Comparison of ENCODE assay signal across 10 cellular contexts in the genomic region with DNA sequence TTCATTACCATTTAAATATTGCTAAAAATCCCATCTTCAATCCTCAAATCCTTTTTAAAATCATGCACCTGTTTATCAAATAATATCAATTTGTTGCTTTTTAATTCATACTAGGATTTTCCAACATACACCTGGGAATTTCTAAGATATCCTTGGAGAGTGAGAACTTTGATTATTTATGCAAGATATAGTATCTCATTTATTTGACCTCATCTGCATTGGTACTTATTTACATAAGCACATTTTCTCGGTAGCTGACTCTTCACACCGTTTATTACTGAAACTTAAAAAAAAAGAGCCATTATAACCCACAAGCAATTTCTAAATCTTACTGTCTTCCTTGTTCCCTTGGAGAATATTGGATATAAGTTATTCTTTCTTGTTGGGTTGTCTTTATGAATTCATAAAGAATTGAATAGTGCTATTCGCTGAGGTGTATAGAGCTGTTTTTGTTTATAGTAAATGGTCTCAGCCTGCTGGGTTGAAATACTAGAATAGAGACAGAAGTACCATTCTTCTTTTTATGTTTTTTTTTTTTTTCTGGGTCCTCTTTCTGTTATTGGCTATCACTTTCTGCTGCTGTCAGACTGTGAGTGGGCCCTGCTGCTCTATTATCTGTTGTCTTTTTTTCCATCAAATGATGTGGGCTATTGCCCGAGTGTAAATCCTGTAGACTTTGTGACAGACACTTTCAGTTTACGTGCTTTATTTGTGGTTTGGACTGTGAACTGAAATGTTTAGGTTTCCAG. TPM values are rescaled to one million over a fixed set of nuclear protein-coding genes. Genes with fewer than 3 reads are reported as not detected.
DNase-seq lines count a peak whose midpoint lies in the region; ATAC-seq, FAIRE-seq and TF ChIP-seq lines count a peak whose summit lies in the region.
"Had no signal": no experiment of that assay in that cellular context is flagged by ENCODE, and none has a peak within 500 bp of the region (broad histone marks: within the 10 kb centered on the region; RNA-seq: fewer than 3 reads in every experiment).

No MANE protein-coding gene starts in this region.

- no peak overlapping the region for H3K27ac Mint-ChIP-seq in activated CD8-positive, alpha-beta T cell treated with anti-CD3 and anti-CD28 coated beads, Interleukin-2, amount 10 ng/mL, durations not matched to agents 7 days and 5 days
- no peak overlapping the region for H3K27ac Mint-ChIP-seq in chondrocyte (ENCODE audit: unreplicated experiment)

- H3K9me3 Mint-ChIP-seq in activated CD8-positive, alpha-beta T cell treated with anti-CD3 and anti-CD28 coated beads, Interleukin-2, amount 10 ng/mL, durations not matched to agents 7 days and 5 days (ENCODE audit: insufficient read depth): no peaks in the 10 kb centered on the region
- H3K9me3 Mint-ChIP-seq in chondrocyte (ENCODE audit: low read depth): no peaks in the 10 kb centered on the region

- H3K36me3 Mint-ChIP-seq in activated CD8-positive, alpha-beta T cell treated with anti-CD3 and anti-CD28 coated beads, Interleukin-2, amount 10 ng/mL, durations not matched to agents 7 days and 5 days (ENCODE audit: low read depth): no peaks in the 10 kb centered on the region
- H3K36me3 Mint-ChIP-seq in chondrocyte (ENCODE audit: low read depth): no peaks in the 10 kb centered on the region

- H3K4me1 Mint-ChIP-seq in activated CD8-positive, alpha-beta T cell treated with anti-CD3 and anti-CD28 coated beads, Interleukin-2, amount 10 ng/mL, durations not matched to agents 7 days and 5 days (ENCODE audit: low read depth): peaks cover 7% of the 10 kb centered on the region
- H3K4me1 Mint-ChIP-seq in chondrocyte (ENCODE audit: low read depth): peaks cover 16% of the 10 kb centered on the region

- H3K27me3 ChIP-seq in GM06990 (replicated peaks; ENCODE audit: control insufficient read depth, insufficient read depth, low read length): no peaks in the 10 kb centered on the region; the same call in 1 of the 2 replicates

- H3K27me3 Mint-ChIP-seq in activated CD8-positive, alpha-beta T cell treated with anti-CD3 and anti-CD28 coated beads, Interleukin-2, amount 10 ng/mL, durations not matched to agents 7 days and 5 days (ENCODE audit: low read depth): peaks cover 30% of the 10 kb centered on the region
- H3K27me3 Mint-ChIP-seq in chondrocyte (ENCODE audit: low read depth): peaks cover 31% of the 10 kb centered on the region

- peak overlapping the region; percentile 85 for H3K27ac ChIP-seq in cingulate gyrus (ENCODE audit: low read depth, low read length)
- H3K27ac ChIP-seq: neutrophil had no signal

- DNase-seq in GM06990 (ENCODE audit: extremely low read depth, insufficient read length): peak; percentile 30
- DNase-seq in erythroblast (lab: John Stamatoyannopoulos, UW): no peak
- no peak for DNase-seq in urothelium cell line (ENCODE audit: low spot score)
- no peak for DNase-seq in activated CD8-positive, alpha-beta T cell treated with anti-CD3 and anti-CD28 coated beads, Interleukin-2, amount 10 ng/mL, durations not matched to agents 7 days and 5 days
- no peak for DNase-seq in chondrocyte (ENCODE audit: low spot score)
- DNase-seq: NCI-H1694 treated with DMSO at 0.1 percent for 48 hours had no signal

- ATAC-seq in GM21360 (IDR thresholded peaks at IDR 0.05; ENCODE audit: unreplicated experiment) (peak; percentile 42), HG03108 (IDR thresholded peaks at IDR 0.05; ENCODE audit: unreplicated experiment) (peak; percentile 37)
- ATAC-seq in activated CD8-positive, alpha-beta T cell treated with anti-CD3 and anti-CD28 coated beads, Interleukin-2, amount 10 ng/mL, durations not matched to agents 7 days and 5 days: no peak

- TF ChIP-seq CTCF in GM06990 (IDR thresholded peaks at IDR 0.05; ENCODE audit: insufficient read depth, low read length, poor library complexity, severe bottlenecking): no peak
- TF ChIP-seq CTCF in chondrocyte (IDR thresholded peaks at IDR 0.05): no peak

- no peak overlapping the region for H3K4me3 Mint-ChIP-seq in activated CD8-positive, alpha-beta T cell treated with anti-CD3 and anti-CD28 coated beads, Interleukin-2, amount 10 ng/mL, durations not matched to agents 7 days and 5 days
- H3K4me3 Mint-ChIP-seq in chondrocyte (ENCODE audit: unreplicated experiment): no peak overlapping the region

- POLR2A ChIA-PET in activated CD8-positive, alpha-beta T cell treated with anti-CD3 and anti-CD28 coated beads, Interleukin-2, amount 10 ng/mL, durations not matched to agents 7 days and 5 days (lab: Charles Lee): no interaction called here

- H3K4me3 ChIP-seq in GM06990 (replicated peaks; ENCODE audit: low read depth, low read length): no peak overlapping the region

- FAIRE-seq in urothelium cell line (lab: Jason Lieb, UNC): no peak

- CTCF ChIA-PET in activated CD8-positive, alpha-beta T cell treated with anti-CD3 and anti-CD28 coated beads, Interleukin-2, amount 10 ng/mL, durations not matched to agents 7 days and 5 days (lab: Charles Lee): no interaction called here

- no peak for TF ChIP-seq POLR2A in erythroblast (IDR thresholded peaks at IDR 0.05; ENCODE audit: low read length)

- H3K36me3 ChIP-seq in GM06990 (ENCODE audit: control insufficient read depth, insufficient read depth, low read length): no peaks in the 10 kb centered on the region
- H3K36me3 ChIP-seq: neutrophil had no signal

RNA-seq across cellular contexts. Expression of gene UGT8, which starts 2.9 kb away (rescaled TPM):
- total RNA-seq in activated CD8-positive, alpha-beta T cell treated with anti-CD3 and anti-CD28 coated beads, Interleukin-2, amount 10 ng/mL, durations not matched to agents 7 days and 5 days: not detected
- total RNA-seq in chondrocyte: 0.17 TPM in 1 of 3 replicates, not detected in the others
